ENCODE assay signal across 18 cellular contexts in the genomic region with DNA sequence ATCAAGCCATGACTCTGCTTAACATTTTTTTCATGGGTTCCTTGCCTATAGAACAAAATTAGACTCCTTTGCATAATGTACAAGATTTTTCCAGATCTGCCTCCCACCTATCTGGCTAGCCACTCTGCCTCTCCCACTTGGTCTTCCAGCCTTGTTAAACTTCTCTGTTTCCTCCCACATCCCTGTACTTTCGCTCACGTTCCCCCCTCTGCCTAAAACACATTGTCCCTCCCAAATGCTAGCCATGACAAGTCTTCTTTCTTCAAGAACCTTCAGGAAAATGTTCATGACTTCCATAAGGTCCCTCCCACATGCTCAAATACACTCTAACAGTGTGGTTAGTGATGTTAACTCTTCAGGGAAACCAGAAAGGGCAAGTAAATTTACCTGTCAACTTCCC.
A peak's percentile ranks its signal among the peaks of the same experiment; 100 is the strongest.
DNase-seq lines count a peak whose midpoint lies in the region; FAIRE-seq and TF ChIP-seq lines count a peak whose summit lies in the region.
"Had no signal": no experiment of that assay in that cellular context is flagged by ENCODE, and none has a peak within 500 bp of the region (broad histone marks: within the 10 kb centered on the region; RNA-seq: fewer than 3 reads in every experiment).

No MANE protein-coding gene starts in this region.

- no peak overlapping the region for H3K18ac ChIP-seq in mesenchymal stem cell (ENCODE audit: low read depth in 1 of 2, low read length in 2 of 2)

- no peak overlapping the region for H2AK5ac ChIP-seq in mesenchymal stem cell (ENCODE audit: low read length, severe bottlenecking)

- H3K9me3 ChIP-seq in mesenchymal stem cell (ENCODE audit: control insufficient read depth, low read length): peaks cover 19% of the 10 kb centered on the region
- H3K9me3 ChIP-seq: HAP-1 had no signal

- H3K36me3 ChIP-seq in mesenchymal stem cell (ENCODE audit: control insufficient read depth in 1 of 2, insufficient read depth in 2 of 2, low read depth in 1 of 2, low read length in 2 of 2): no peaks in the 10 kb centered on the region
- H3K36me3 ChIP-seq: HAP-1 had no signal

- H2BK15ac ChIP-seq in mesenchymal stem cell (ENCODE audit: low read depth, poor library complexity, severe bottlenecking): no peak overlapping the region

- peak overlapping the region; percentile 37 for H3K27ac ChIP-seq in angular gyrus (ENCODE audit: low read depth, low read length)
- no peak overlapping the region for H3K27ac ChIP-seq in mesenchymal stem cell (ENCODE audit: low read length, poor library complexity, severe bottlenecking)

- FAIRE-seq in D721Med (lab: Jason Lieb, UNC): no peak
- FAIRE-seq: G401.6, GM12892, H54 had no signal

- DNase-seq in inferior parietal cortex (ENCODE audit: extremely low spot score) (peak; percentile 67), superior temporal gyrus (ENCODE audit: extremely low spot score) (peak; percentile 64), mesenchymal stem cell (no peak), cerebellar cortex (ENCODE audit: low spot score) (no peak), D721Med (ENCODE audit: insufficient read length, low spot score) (no peak)
- DNase-seq: C1 segment of cervical spinal cord; Calu3; CD4-positive, alpha-beta memory T cell; COR-L47; DMS153; DND-41; GOT3; HFFc6 had no signal

- no peak overlapping the region for H2BK120ac ChIP-seq in mesenchymal stem cell (ENCODE audit: low read depth, low read length)

- no peaks in the 10 kb centered on the region for H3K79me1 ChIP-seq in mesenchymal stem cell (replicated peaks; ENCODE audit: low read length, poor library complexity, severe bottlenecking)

- H3K4me2 ChIP-seq in mesenchymal stem cell (ENCODE audit: low read length, poor library complexity, severe bottlenecking): no peak overlapping the region

- H3K4ac ChIP-seq in mesenchymal stem cell (ENCODE audit: low read depth in 1 of 2, low read length in 2 of 2): no peak overlapping the region

- no peak overlapping the region for H3K9ac ChIP-seq in mesenchymal stem cell (ENCODE audit: low read length)

- H2BK12ac ChIP-seq in mesenchymal stem cell (ENCODE audit: low read length in 2 of 2): no peak overlapping the region

- H2BK5ac ChIP-seq in mesenchymal stem cell (ENCODE audit: low read depth, low read length, poor library complexity, severe bottlenecking): no peak overlapping the region

- no peak overlapping the region for H4K8ac ChIP-seq in mesenchymal stem cell (ENCODE audit: low read length)

- H3K4me3 ChIP-seq in mesenchymal stem cell (ENCODE audit: insufficient read depth in 1 of 2, low read depth in 1 of 2, low read length in 2 of 2): no peak overlapping the region
- H3K4me3 ChIP-seq: HAP-1 had no signal

- no peaks in the 10 kb centered on the region for H3K4me1 ChIP-seq in mesenchymal stem cell (ENCODE audit: control insufficient read depth, insufficient read depth, low read depth, low read length)
- H3K4me1 ChIP-seq: HAP-1 had no signal

- H2AFZ ChIP-seq in mesenchymal stem cell (ENCODE audit: low read depth, low read length): no peak overlapping the region

- no peaks in the 10 kb centered on the region for H3K27me3 ChIP-seq in mesenchymal stem cell (ENCODE audit: control insufficient read depth in 1 of 2, insufficient read depth in 1 of 2, low read length in 2 of 2)

- WGBS in mesenchymal stem cell: 71% methylated on average over 2 of the region's 2 CpGs

- H3K14ac ChIP-seq in mesenchymal stem cell (ENCODE audit: low read length in 2 of 2): no peak overlapping the region

- no peak for TF ChIP-seq CTCF in D721Med (IDR thresholded peaks at IDR 0.05; ENCODE audit: insufficient read depth, missing control alignments)

- no peak overlapping the region for H4K91ac ChIP-seq in mesenchymal stem cell (ENCODE audit: low read length)

- H3K23ac ChIP-seq in mesenchymal stem cell (ENCODE audit: low read length in 2 of 2): no peak overlapping the region

Comparison
In these comparisons a context has a peak if more than half of its experiments do, and no peak if none do; other contexts are left out.
1. DNase-seq: peak in inferior parietal cortex (single experiment) and superior temporal gyrus (single experiment); none in mesenchymal stem cell (single experiment), cerebellar cortex (single experiment) and D721Med (single experiment).